22 cellular contexts compared by ENCODE assay signal in genomic region chr3:73144828-73145227, GRCh38.
"Had no signal": no experiment of that assay in that cellular context is flagged by ENCODE, and none has a peak within 500 bp of the region (broad histone marks: within the 10 kb centered on the region; RNA-seq: fewer than 3 reads in every experiment).

No MANE protein-coding gene starts in this region.

- H3K4me3 Mint-ChIP-seq: T-cell had no signal

- H3K36me3 ChIP-seq: MG63, SJSA1 had no signal

- H3K36me3 Mint-ChIP-seq: T-cell had no signal

- ATAC-seq: Panc1, PC-3, T-cell had no signal

- H3K9me3 Mint-ChIP-seq: T-cell had no signal

- DNase-seq: Karpas-422, KG1, MG63, NCI-H1092 treated with DMSO at 0.1 percent for 48 hours, NCI-H1436, NCI-H187, NCI-H2029, NCI-H2081 treated with DMSO at 0.1 percent for 48 hours, NCI-H2171, NCI-H226, NCI-H446, NCI-H510A, NCI-H524 treated with DMSO at 0.1 percent for 48 hours, NCI-H774, PC-3, SHP77 treated with DMSO at 0.1 percent for 48 hours, SW 1271, T-cell had no signal

- H3K27me3 ChIP-seq: MG63 had no signal

- H3K4me3 ChIP-seq: MG63, SJSA1, SK-N-MC had no signal

- H3K4me1 Mint-ChIP-seq: T-cell had no signal

- H3K27ac ChIP-seq: RWPE1, SJSA1, SK-N-MC had no signal

- H3K4me1 ChIP-seq: SJSA1 had no signal

- H3K27ac Mint-ChIP-seq: T-cell had no signal

- H3K9me3 ChIP-seq: MG63, SJSA1 had no signal
